Comparison of ENCODE assay signal across 1 cellular context in the genomic region with DNA sequence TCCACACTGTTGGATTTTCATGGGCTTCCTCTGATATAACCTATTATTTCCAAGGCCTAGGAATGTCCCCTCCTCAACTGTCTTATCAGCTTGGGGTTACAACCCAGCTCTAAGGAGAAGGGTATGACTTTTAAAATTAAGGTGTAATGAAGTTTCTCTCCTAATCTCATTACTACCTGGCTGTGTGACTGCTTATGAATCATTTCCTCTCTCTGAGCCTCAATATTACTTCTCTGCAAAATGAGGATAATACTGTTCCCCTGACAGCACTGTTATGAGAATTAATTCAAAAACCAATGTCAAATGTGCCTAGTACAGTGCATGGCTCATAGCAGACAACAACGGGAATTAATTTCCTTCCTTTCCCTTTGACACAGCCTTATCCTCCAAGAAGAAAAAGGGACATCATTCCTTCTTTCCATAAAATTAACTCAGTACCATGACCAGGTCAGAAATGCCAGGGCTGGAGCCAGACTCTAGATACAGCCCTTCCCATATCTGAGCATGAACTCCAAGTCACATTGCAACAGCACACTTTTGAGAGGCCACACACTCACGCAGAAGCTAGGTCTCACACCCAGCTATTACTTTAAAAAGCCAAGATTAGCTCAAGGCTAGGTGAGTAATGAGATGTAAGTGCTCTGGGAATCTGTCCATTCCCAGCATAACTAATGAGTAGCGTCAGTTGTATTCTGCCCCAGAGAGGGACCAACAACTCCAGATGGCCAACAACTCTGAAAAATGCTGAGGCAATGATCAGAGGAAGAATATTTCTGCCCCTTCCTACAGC.
TF ChIP-seq lines count a peak whose summit lies in the region.

No MANE protein-coding gene starts in this region.

TF ChIP-seq in GM23338, 12 proteins besides CTCF, POLR2A, EP300 and RAD21 (continued from another document):
- TF ChIP-seq, protein P1, sequence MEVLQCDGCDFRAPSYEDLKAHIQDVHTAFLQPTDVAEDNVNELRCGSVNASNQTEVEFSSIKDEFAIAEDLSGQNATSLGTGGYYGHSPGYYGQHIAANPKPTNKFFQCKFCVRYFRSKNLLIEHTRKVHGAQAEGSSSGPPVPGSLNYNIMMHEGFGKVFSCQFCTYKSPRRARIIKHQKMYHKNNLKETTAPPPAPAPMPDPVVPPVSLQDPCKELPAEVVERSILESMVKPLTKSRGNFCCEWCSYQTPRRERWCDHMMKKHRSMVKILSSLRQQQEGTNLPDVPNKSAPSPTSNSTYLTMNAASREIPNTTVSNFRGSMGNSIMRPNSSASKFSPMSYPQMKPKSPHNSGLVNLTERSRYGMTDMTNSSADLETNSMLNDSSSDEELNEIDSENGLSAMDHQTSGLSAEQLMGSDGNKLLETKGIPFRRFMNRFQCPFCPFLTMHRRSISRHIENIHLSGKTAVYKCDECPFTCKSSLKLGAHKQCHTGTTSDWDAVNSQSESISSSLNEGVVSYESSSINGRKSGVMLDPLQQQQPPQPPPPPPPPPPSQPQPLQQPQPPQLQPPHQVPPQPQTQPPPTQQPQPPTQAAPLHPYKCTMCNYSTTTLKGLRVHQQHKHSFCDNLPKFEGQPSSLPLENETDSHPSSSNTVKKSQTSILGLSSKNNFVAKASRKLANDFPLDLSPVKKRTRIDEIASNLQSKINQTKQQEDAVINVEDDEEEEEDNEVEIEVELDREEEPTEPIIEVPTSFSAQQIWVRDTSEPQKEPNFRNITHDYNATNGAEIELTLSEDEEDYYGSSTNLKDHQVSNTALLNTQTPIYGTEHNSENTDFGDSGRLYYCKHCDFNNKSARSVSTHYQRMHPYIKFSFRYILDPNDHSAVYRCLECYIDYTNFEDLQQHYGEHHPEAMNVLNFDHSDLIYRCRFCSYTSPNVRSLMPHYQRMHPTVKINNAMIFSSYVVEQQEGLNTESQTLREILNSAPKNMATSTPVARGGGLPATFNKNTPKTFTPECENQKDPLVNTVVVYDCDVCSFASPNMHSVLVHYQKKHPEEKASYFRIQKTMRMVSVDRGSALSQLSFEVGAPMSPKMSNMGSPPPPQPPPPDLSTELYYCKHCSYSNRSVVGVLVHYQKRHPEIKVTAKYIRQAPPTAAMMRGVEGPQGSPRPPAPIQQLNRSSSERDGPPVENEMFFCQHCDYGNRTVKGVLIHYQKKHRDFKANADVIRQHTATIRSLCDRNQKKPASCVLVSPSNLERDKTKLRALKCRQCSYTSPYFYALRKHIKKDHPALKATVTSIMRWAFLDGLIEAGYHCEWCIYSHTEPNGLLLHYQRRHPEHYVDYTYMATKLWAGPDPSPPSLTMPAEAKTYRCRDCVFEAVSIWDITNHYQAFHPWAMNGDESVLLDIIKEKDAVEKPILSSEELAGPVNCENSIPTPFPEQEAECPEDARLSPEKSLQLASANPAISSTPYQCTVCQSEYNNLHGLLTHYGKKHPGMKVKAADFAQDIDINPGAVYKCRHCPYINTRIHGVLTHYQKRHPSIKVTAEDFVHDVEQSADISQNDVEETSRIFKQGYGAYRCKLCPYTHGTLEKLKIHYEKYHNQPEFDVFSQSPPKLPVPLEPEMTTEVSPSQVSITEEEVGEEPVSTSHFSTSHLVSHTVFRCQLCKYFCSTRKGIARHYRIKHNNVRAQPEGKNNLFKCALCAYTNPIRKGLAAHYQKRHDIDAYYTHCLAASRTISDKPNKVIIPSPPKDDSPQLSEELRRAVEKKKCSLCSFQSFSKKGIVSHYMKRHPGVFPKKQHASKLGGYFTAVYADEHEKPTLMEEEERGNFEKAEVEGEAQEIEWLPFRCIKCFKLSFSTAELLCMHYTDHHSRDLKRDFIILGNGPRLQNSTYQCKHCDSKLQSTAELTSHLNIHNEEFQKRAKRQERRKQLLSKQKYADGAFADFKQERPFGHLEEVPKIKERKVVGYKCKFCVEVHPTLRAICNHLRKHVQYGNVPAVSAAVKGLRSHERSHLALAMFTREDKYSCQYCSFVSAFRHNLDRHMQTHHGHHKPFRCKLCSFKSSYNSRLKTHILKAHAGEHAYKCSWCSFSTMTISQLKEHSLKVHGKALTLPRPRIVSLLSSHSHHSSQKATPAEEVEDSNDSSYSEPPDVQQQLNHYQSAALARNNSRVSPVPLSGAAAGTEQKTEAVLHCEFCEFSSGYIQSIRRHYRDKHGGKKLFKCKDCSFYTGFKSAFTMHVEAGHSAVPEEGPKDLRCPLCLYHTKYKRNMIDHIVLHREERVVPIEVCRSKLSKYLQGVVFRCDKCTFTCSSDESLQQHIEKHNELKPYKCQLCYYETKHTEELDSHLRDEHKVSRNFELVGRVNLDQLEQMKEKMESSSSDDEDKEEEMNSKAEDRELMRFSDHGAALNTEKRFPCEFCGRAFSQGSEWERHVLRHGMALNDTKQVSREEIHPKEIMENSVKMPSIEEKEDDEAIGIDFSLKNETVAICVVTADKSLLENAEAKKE (CRISPR knock-in tag; IDR thresholded peaks at IDR 0.05): no peak
- TF ChIP-seq CREB1 (CRISPR knock-in tag; IDR thresholded peaks at IDR 0.05; ENCODE audit: low read depth): no peak
- no peak for TF ChIP-seq EZH2phosphoT487 (IDR thresholded peaks at IDR 0.05; ENCODE audit: unreplicated experiment)
TF ChIP-seq in GM23338: peak in this region for 0.
